Comparison of ENCODE assay signal across 1 cellular context in the genomic region with DNA sequence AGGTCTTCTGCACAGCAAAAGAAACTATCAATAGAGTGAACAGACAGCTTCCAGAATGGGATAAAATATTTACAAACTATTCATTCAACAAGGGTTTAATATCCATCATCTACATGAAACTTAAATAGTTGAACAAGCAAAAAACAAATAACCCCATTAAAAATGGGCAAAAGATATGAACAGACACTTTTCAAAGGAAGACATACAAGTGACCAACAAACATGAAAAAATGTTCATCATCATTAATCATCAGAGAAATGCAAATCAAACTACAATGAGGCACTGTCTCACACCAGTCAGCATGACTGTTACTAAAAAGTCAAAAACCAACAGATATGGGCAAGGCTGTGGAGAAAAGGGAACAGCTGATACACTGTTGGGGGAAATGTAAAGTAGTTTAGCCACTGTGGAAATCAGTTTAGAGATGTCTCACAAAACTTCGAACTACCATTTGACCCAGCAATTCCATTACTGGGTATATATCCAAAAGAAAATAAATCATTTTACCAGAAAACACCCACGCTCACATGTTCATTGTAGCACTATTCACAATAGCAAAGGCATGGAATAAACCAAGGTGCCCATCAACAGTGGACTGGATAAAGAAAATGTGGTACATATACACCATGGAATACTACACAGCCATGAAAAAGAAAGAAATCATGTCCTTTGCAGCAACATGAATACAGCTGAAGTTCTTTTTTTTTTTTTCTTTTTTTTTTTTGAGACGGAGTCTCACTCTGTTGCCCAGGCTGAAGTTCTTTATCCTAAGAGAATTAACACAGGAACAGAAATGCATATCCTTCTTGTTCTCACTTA.
TF ChIP-seq lines count a peak whose summit lies in the region.

No MANE protein-coding gene starts in this region.

TF ChIP-seq in K562, 482 proteins besides CTCF, POLR2A, EP300 and RAD21 (continued from another document):
- TF ChIP-seq TBP (optimal IDR thresholded peaks at IDR 0.05; ENCODE audit: low read depth, low read length) (no peak), ZFP1 (CRISPR knock-in tag; IDR thresholded peaks at IDR 0.05) (no peak), GTF2F1 (IDR thresholded peaks at IDR 0.05; ENCODE audit: low read depth, low read length) (no peak), ZNF146 (CRISPR knock-in tag; IDR thresholded peaks at IDR 0.05; ENCODE audit: unreplicated experiment) (peak; percentile 92), AFF1 (IDR thresholded peaks at IDR 0.05; ENCODE audit: low read depth in 1 of 2, partially characterized antibody in 2 of 2) (peak in 1 of 2 experiments; percentile 92), HNRNPH1 (optimal IDR thresholded peaks at IDR 0.05; ENCODE audit: low read depth, low read length) (no peak), ZNF133 (CRISPR knock-in tag; IDR thresholded peaks at IDR 0.05) (no peak), TRIM24 (IDR thresholded peaks at IDR 0.05) (no peak), NR1H2 (CRISPR knock-in tag; IDR thresholded peaks at IDR 0.05) (no peak), RBM25 (IDR thresholded peaks at IDR 0.05; ENCODE audit: low read depth, low read length, severe bottlenecking) (peak; percentile 73), LARP7 (IDR thresholded peaks at IDR 0.05) (no peak), KHSRP (IDR thresholded peaks at IDR 0.05) (no peak), ZNF589 (CRISPR knock-in tag; IDR thresholded peaks at IDR 0.05; ENCODE audit: low read depth) (no peak), BCOR (IDR thresholded peaks at IDR 0.05) (0 out of 2 replicates have a peak, but pooled peaks have one; percentile 15), NRF1 (conservative IDR thresholded peaks at IDR 0.05 in 1 of 2, IDR thresholded peaks at IDR 0.05 in 1 of 2) (no peak)
- TF ChIP-seq, protein P1, sequence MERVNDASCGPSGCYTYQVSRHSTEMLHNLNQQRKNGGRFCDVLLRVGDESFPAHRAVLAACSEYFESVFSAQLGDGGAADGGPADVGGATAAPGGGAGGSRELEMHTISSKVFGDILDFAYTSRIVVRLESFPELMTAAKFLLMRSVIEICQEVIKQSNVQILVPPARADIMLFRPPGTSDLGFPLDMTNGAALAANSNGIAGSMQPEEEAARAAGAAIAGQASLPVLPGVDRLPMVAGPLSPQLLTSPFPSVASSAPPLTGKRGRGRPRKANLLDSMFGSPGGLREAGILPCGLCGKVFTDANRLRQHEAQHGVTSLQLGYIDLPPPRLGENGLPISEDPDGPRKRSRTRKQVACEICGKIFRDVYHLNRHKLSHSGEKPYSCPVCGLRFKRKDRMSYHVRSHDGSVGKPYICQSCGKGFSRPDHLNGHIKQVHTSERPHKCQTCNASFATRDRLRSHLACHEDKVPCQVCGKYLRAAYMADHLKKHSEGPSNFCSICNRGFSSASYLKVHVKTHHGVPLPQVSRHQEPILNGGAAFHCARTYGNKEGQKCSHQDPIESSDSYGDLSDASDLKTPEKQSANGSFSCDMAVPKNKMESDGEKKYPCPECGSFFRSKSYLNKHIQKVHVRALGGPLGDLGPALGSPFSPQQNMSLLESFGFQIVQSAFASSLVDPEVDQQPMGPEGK (CRISPR knock-in tag; IDR thresholded peaks at IDR 0.05; ENCODE audit: borderline replicate concordance): no peak
